ENCODE assay signal across 8 cellular contexts in the genomic region with DNA sequence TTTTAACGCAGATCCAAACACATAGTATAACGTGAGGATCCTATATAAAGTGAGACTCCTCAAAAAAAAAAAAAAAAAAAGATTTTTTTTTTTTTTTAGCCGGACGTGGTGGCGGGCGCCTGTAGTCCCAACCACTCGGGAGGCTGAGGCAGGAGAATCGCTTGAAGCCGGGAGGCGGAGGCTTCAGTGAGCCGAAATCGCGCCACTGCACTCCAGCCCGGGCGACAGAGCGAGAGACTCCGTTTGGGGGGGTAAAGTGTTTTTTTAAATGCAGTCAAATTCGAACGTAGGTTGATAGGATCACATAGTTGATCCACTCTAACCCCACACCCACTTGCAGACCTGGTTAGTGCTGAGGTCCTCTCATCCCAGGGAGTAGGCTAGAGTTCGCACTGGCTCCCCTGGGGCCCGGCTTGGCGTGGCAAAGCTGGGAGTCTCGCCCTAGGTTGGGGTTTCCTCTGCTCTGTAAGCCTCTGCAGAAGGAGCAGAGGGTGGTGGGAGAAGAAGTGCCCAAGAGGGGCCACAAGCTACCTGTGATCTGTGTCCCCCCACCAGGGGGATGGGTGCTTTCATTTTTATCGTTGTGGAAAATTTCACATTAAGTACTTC. TPM values are rescaled to one million over a fixed set of nuclear protein-coding genes. Genes with fewer than 3 reads are reported as not detected.
DNase-seq lines count a peak whose midpoint lies in the region; ATAC-seq, FAIRE-seq and TF ChIP-seq lines count a peak whose summit lies in the region.

No MANE protein-coding gene starts in this region.

- no peaks in the 10 kb centered on the region for H3K79me1 ChIP-seq in mesendoderm (ENCODE audit: low read length)

- H3K4ac ChIP-seq in mesendoderm (ENCODE audit: low read depth, low read length) = no peak overlapping the region

- H3K18ac ChIP-seq in mesendoderm (ENCODE audit: low read length) = no peak overlapping the region

- no peak for ATAC-seq in A549
- ATAC-seq in GM21381 (IDR thresholded peaks at IDR 0.05; ENCODE audit: unreplicated experiment) = no peak
- ATAC-seq in GM21737 (IDR thresholded peaks at IDR 0.05; ENCODE audit: unreplicated experiment) = no peak
- ATAC-seq in HG02798 (IDR thresholded peaks at IDR 0.05; ENCODE audit: poor library complexity, unreplicated experiment) = no peak

- no peak for TF ChIP-seq CTCF in A549 (IDR thresholded peaks at IDR 0.05)
- TF ChIP-seq CTCF in HEK293 (tag by site-specific recombination; IDR thresholded peaks at IDR 0.05) = no peak; the same call in 1 of the 2 replicates
- no peak for TF ChIP-seq CTCF in brain microvascular endothelial cell (IDR thresholded peaks at IDR 0.05; ENCODE audit: low read depth, low read length, missing control alignments)

- H2BK5ac ChIP-seq in mesendoderm (ENCODE audit: low read length) = no peak overlapping the region

- H3K4me2 ChIP-seq in A549 = peak overlapping the region; percentile 83
- H3K4me2 ChIP-seq in mesendoderm (ENCODE audit: low read length) = peak overlapping the region; percentile 2

- CTCF ChIA-PET in A549 (lab: Yijun Ruan, JAX) (no interaction called here), HEK293 (lab: Yijun Ruan, JAX) (no interaction called here)

- peak overlapping the region; percentile 73 for H3K4me3 ChIP-seq in A549
- H3K4me3 ChIP-seq in HEK293 (ENCODE audit: low read depth, low read length) = peak overlapping the region; percentile 66
- H3K4me3 ChIP-seq in brain microvascular endothelial cell (ENCODE audit: low read depth, low read length) = peak overlapping the region; percentile 75
- H3K4me3 ChIP-seq in mesendoderm (ENCODE audit: low read length) = peak overlapping the region; percentile 50

- TF ChIP-seq EP300 in A549 (IDR thresholded peaks at IDR 0.05) = no peak

- H3K4me1 ChIP-seq in A549 (peaks cover 19% of the 10 kb centered on the region), HEK293 (ENCODE audit: control insufficient read depth, insufficient read depth, low read length) (peaks cover 3% of the 10 kb centered on the region; the same call in 1 of the 2 replicates), mesendoderm (ENCODE audit: control insufficient read depth, low read depth, low read length) (peaks cover 7% of the 10 kb centered on the region)

- H3K36me3 ChIP-seq in HEK293 (ENCODE audit: control insufficient read depth in 2 of 2, insufficient read depth in 1 of 2, low read length in 2 of 2) = peaks cover 0 to 5% of the 10 kb centered on the region in 2 experiments; a peak in 2 of 3 replicates
- no peaks in the 10 kb centered on the region for H3K36me3 ChIP-seq in brain microvascular endothelial cell (replicated peaks)
- no peaks in the 10 kb centered on the region for H3K36me3 ChIP-seq in mesendoderm (ENCODE audit: control insufficient read depth, insufficient read depth, low read length)

- H3K56ac ChIP-seq in mesendoderm (ENCODE audit: low read length) = peak overlapping the region; percentile 50

- POLR2A ChIA-PET in A549 (lab: Yijun Ruan, JAX) (no interaction called here), HEK293 (lab: Yijun Ruan, JAX) (interaction anchor here (0.6 to 1.7 kb wide), 2 partner anchors 20 to 39 kb away, joined by 4 to 5 read pairs; a partner anchor contains a TSS)

- H3K27ac ChIP-seq in A549 = peak overlapping the region; percentile 86 to 91
- H3K27ac ChIP-seq in HEK293 (ENCODE audit: extremely low read depth, low read depth, low read length) = peak overlapping the region; percentile 27; the same call in 1 of the 2 replicates
- H3K27ac ChIP-seq in brain microvascular endothelial cell = no peak overlapping the region
- H3K27ac ChIP-seq in mesendoderm (ENCODE audit: low read depth, low read length) = no peak overlapping the region

- H3K9me3 ChIP-seq in A549 (no peaks in the 10 kb centered on the region), HEK293 (ENCODE audit: control insufficient read depth, insufficient read depth, low read depth, low read length) (no peaks in the 10 kb centered on the region)

- H2BK15ac ChIP-seq in mesendoderm (replicated peaks; ENCODE audit: low read depth) = no peak overlapping the region

- WGBS in A549 (ENCODE audit: missing lambda C conversion rate) = 26% methylated on average over 23 of the region's 24 CpGs
- no CpG with 5 or more reads among the region's 24 CpGs for WGBS in mesendoderm (ENCODE audit: extremely low coverage, insufficient coverage, low lambda C conversion rate)

- no peak overlapping the region for H2AK5ac ChIP-seq in mesendoderm (ENCODE audit: low read length)

- H4K5ac ChIP-seq in mesendoderm (ENCODE audit: low read length) = no peak overlapping the region

- H3K9ac ChIP-seq in mesendoderm (ENCODE audit: low read length) = peak overlapping the region; percentile 81

- no peak overlapping the region for H2BK120ac ChIP-seq in mesendoderm (ENCODE audit: low read depth, low read length)

- peak overlapping the region; percentile 16 for H4K8ac ChIP-seq in mesendoderm (ENCODE audit: low read depth, low read length)

- TF ChIP-seq RAD21 in A549 (conservative IDR thresholded peaks at IDR 0.05 in 1 of 2, IDR thresholded peaks at IDR 0.05 in 1 of 2) = no peak

- H3K79me2 ChIP-seq in mesendoderm (ENCODE audit: control insufficient read depth, insufficient read depth, low read length) = no peaks in the 10 kb centered on the region

- H3K23ac ChIP-seq in mesendoderm (ENCODE audit: low read length) = peak overlapping the region; percentile 59

- FAIRE-seq in A549 (lab: Jason Lieb, UNC) = no peak

- TF ChIP-seq POLR2A in A549 (IDR thresholded peaks at IDR 0.05; ENCODE audit: low read length) = no peak; the same call in 1 of the 2 replicates

- in situ Hi-C loops in brain microvascular endothelial cell (cut with HindIII; ENCODE audit: low pct_ligation_motif_present, low sequenced_read_pairs) = no loop called here
- in situ Hi-C loops in ACHN (cut with HindIII; ENCODE audit: low pct_ligation_motif_present, low pct_unique_long_range_greater_than_20kb, low sequenced_read_pairs) = no loop called here

- H3K27me3 ChIP-seq in brain microvascular endothelial cell (replicated peaks) = no peaks in the 10 kb centered on the region
- H3K27me3 ChIP-seq in mesendoderm (ENCODE audit: insufficient read depth, low read length, poor library complexity) = no peaks in the 10 kb centered on the region

- no peak for DNase-seq in A549 (ENCODE audit: low read depth in 1 of 2, low spot score in 1 of 2)
- DNase-seq in brain microvascular endothelial cell = no peak
- DNase-seq in mesendoderm = no peak
- DNase-seq in ACHN = no peak

TF ChIP-seq in A549, 52 proteins besides CTCF, POLR2A, EP300 and RAD21 (continues in another document):
- no peak for TF ChIP-seq RNF2 (IDR thresholded peaks at IDR 0.05; ENCODE audit: borderline replicate concordance, low read depth)
- no peak for TF ChIP-seq TFCP2L1 (CRISPR knock-in tag; IDR thresholded peaks at IDR 0.05)
- no peak for TF ChIP-seq KDM5A (IDR thresholded peaks at IDR 0.05)
- TF ChIP-seq HOXB13 (CRISPR knock-in tag; IDR thresholded peaks at IDR 0.05; ENCODE audit: low read depth) = no peak
- no peak for TF ChIP-seq HDAC2 (IDR thresholded peaks at IDR 0.05)
- TF ChIP-seq JUNB (IDR thresholded peaks at IDR 0.05) = no peak
- TF ChIP-seq SREBF2 (IDR thresholded peaks at IDR 0.05) = no peak

RNA-seq across cellular contexts. Expression of a gene that starts 6.5 kb away (rescaled TPM):
- polyA plus RNA-seq in A549 (2011; rRNA removed) (not detected in 2 replicates), A549 (2017; fragmentation: RNase III; extraction: RNeasy Plus Mini Kit Qiagen cat#74134 plus additional on column Dnase treatment) (not detected in 3 replicates)
- polyA plus RNA-seq in A549 (2012; cell fraction: cytosol; rRNA removed) = 0.04 and 0.11 TPM in 2 replicates
- polyA plus RNA-seq in A549 (2012; cell fraction: nucleus; rRNA removed) = 1.2 and 1.3 TPM in 2 replicates
- polyA minus RNA-seq in A549 (2011; rRNA and poly(A)+ RNA removed) = not detected in 2 replicates
- polyA plus RNA-seq in mesendoderm (2013, experiment 1 of 2) = 0.06 TPM
- polyA plus RNA-seq in mesendoderm (2013, experiment 2 of 2) = 0.10 TPM

RNA-seq across cellular contexts. Expression of a gene that starts 6.5 kb away (rescaled TPM):
- 18.2 and 21.2 TPM in 2 replicates for polyA plus RNA-seq in A549 (2011; rRNA removed)
- 13.7 and 16.6 TPM in 2 replicates for polyA plus RNA-seq in A549 (2012; cell fraction: cytosol; rRNA removed)
- polyA plus RNA-seq in A549 (2012; cell fraction: nucleus; rRNA removed) = 14.3 and 17.3 TPM in 2 replicates
- polyA plus RNA-seq in A549 (2017; fragmentation: RNase III; extraction: RNeasy Plus Mini Kit Qiagen cat#74134 plus additional on column Dnase treatment) = 13.6 to 15.6 TPM (median 14.8 TPM) in 3 replicates
- polyA minus RNA-seq in A549 (2011; rRNA and poly(A)+ RNA removed) = 26.7 and 26.9 TPM in 2 replicates
- polyA plus RNA-seq in mesendoderm (2013, experiment 1 of 2) = 2.0 TPM
- polyA plus RNA-seq in mesendoderm (2013, experiment 2 of 2) = 1.9 TPM

RNA-seq across cellular contexts. Expression of a gene that starts 14.9 kb away (rescaled TPM):
- polyA plus RNA-seq in A549 (2011; rRNA removed) (2,475 and 2,940 TPM in 2 replicates), A549 (2017; fragmentation: RNase III; extraction: RNeasy Plus Mini Kit Qiagen cat#74134 plus additional on column Dnase treatment) (2,123 to 2,259 TPM (median 2,149 TPM) in 3 replicates)
- polyA plus RNA-seq in A549 (2012; cell fraction: cytosol; rRNA removed) = 6,321 and 6,544 TPM in 2 replicates
- 4,034 and 5,125 TPM in 2 replicates for polyA plus RNA-seq in A549 (2012; cell fraction: nucleus; rRNA removed)
- 2,205 and 2,566 TPM in 2 replicates for polyA minus RNA-seq in A549 (2011; rRNA and poly(A)+ RNA removed)
- 1,257 TPM for polyA plus RNA-seq in mesendoderm (2013, experiment 1 of 2)
- 1,274 TPM for polyA plus RNA-seq in mesendoderm (2013, experiment 2 of 2)

RNA-seq across cellular contexts. Expression of a gene that starts 21.1 kb away (rescaled TPM):
- polyA plus RNA-seq in A549 (2011; rRNA removed) (0.70 and 0.74 TPM in 2 replicates), A549 (2017; fragmentation: RNase III; extraction: RNeasy Plus Mini Kit Qiagen cat#74134 plus additional on column Dnase treatment) (0.62 to 1.1 TPM (median 1.0 TPM) in 3 replicates)
- 0.93 and 1.6 TPM in 2 replicates for polyA plus RNA-seq in A549 (2012; cell fraction: cytosol; rRNA removed)
- polyA plus RNA-seq in A549 (2012; cell fraction: nucleus; rRNA removed) = 2.0 and 2.4 TPM in 2 replicates
- 0.29 and 0.41 TPM in 2 replicates for polyA minus RNA-seq in A549 (2011; rRNA and poly(A)+ RNA removed)
- polyA plus RNA-seq in mesendoderm (2013, experiment 1 of 2) = 1.7 TPM
- polyA plus RNA-seq in mesendoderm (2013, experiment 2 of 2) = 1.8 TPM

RNA-seq across cellular contexts. Expression of a gene that starts 38.0 kb away (rescaled TPM):
- polyA plus RNA-seq in A549 (2011; rRNA removed) (0.16 and 0.19 TPM in 2 replicates), A549 (2017; fragmentation: RNase III; extraction: RNeasy Plus Mini Kit Qiagen cat#74134 plus additional on column Dnase treatment) (0.05 to 0.13 TPM (median 0.09 TPM) in 3 replicates)
- polyA plus RNA-seq in A549 (2012; cell fraction: cytosol; rRNA removed) = 0.05 TPM in 2 replicates
- polyA plus RNA-seq in A549 (2012; cell fraction: nucleus; rRNA removed) = 0.02 and 0.07 TPM in 2 replicates
- polyA minus RNA-seq in A549 (2011; rRNA and poly(A)+ RNA removed) = 0.50 and 1.1 TPM in 2 replicates
- polyA plus RNA-seq in mesendoderm (2013, experiment 1 of 2) = 0.41 TPM
- 0.32 TPM for polyA plus RNA-seq in mesendoderm (2013, experiment 2 of 2)

Comparison
In these comparisons a context has a peak if more than half of its experiments do, and no peak if none do; other contexts are left out.
1. H3K27ac ChIP-seq: peak in A549 (2 of 2) and HEK293 (single experiment); none in brain microvascular endothelial cell (single experiment) and mesendoderm (single experiment).
2. Peak in every context shown above with its lines, with median percentiles within 50 percentile points of each other: H3K4me3 ChIP-seq.